In genomic region chr12:110667671-110668070, GRCh38 we compare ENCODE assay signal across 18 cellular contexts. TPM values are rescaled to one million over a fixed set of nuclear protein-coding genes. Genes with fewer than 3 reads are reported as not detected.
DNase-seq lines count a peak whose midpoint lies in the region; ATAC-seq and TF ChIP-seq lines count a peak whose summit lies in the region.
"Had no signal": no experiment of that assay in that cellular context is flagged by ENCODE, and none has a peak within 500 bp of the region (broad histone marks: within the 10 kb centered on the region; RNA-seq: fewer than 3 reads in every experiment).

No MANE protein-coding gene starts in this region.

- H3K27me3 Mint-ChIP-seq in activated naive CD4-positive, alpha-beta T cell treated with anti-CD3 and anti-CD28 coated beads, Interleukin-2, amount 10 ng/mL, durations not matched to agents 7 days and 5 days, result peaks cover 5% of the 10 kb centered on the region
- no peaks in the 10 kb centered on the region for H3K27me3 Mint-ChIP-seq in activated B cell treated with CpG ODN at 0.5 μM for 24 hours
- no peaks in the 10 kb centered on the region for H3K27me3 Mint-ChIP-seq in naive thymus-derived CD8-positive, alpha-beta T cell

- TF ChIP-seq POLR2A in GM18951 (IDR thresholded peaks at IDR 0.05; ENCODE audit: extremely low read depth, insufficient read depth, insufficient read length), result peak; percentile 24

- CTCF ChIA-PET in activated naive CD4-positive, alpha-beta T cell treated with anti-CD3 and anti-CD28 coated beads, Interleukin-2, amount 10 ng/mL, durations not matched to agents 7 days and 5 days (lab: Charles Lee), result interaction anchor here (1.3 to 1.4 kb wide), 2 partner anchors 11 to 22 kb away, joined by 3 to 4 read pairs; no protein-coding TSS in a partner anchor
- CTCF ChIA-PET in activated B cell treated with CpG ODN at 0.5 μM for 24 hours (lab: Charles Lee), result interaction anchor here (0.6 to 2.5 kb wide), 4 partner anchors 30 to 218 kb away, joined by 3 to 9 read pairs (median 5); partner anchors contain the start of gene ARPC3

- H3K27ac Mint-ChIP-seq in activated naive CD4-positive, alpha-beta T cell treated with anti-CD3 and anti-CD28 coated beads, Interleukin-2, amount 10 ng/mL, durations not matched to agents 7 days and 5 days, result peak overlapping the region; percentile 21
- peak overlapping the region; percentile 94 for H3K27ac Mint-ChIP-seq in activated B cell treated with CpG ODN at 0.5 μM for 24 hours
- H3K27ac Mint-ChIP-seq in naive thymus-derived CD8-positive, alpha-beta T cell, result peak overlapping the region in 1 of 10 donors; percentile 92

- DNase-seq in activated naive CD4-positive, alpha-beta T cell treated with anti-CD3 and anti-CD28 coated beads, Interleukin-2, amount 10 ng/mL, durations not matched to agents 7 days and 5 days, result no peak
- no peak for DNase-seq in activated naive CD4-positive, alpha-beta T cell (lab: John Stamatoyannopoulos, UW)
- DNase-seq in activated B cell treated with CpG ODN at 0.5 μM for 24 hours, result no peak
- DNase-seq in NCI-H82 treated with DMSO at 0.1 percent for 48 hours (lab: John Stamatoyannopoulos, UW; ENCODE audit: unreplicated experiment), result no peak
- DNase-seq in cerebellum (ENCODE audit: low spot score), result no peak
- DNase-seq in naive thymus-derived CD8-positive, alpha-beta T cell, result no peak
- no peak for DNase-seq in SW 1271 (lab: John Stamatoyannopoulos, UW)
- DNase-seq: DMS 273 treated with DMSO at 0.1 percent for 48 hours, H7, NCI-H1048, NCI-H1436 treated with DMSO at 0.1 percent for 48 hours, NCI-H2029 treated with DMSO at 0.1 percent for 48 hours, NCI-H2171 treated with DMSO at 0.1 percent for 48 hours, NCI-H446 treated with DMSO at 0.1 percent for 48 hours, PC-9, SJCRH30 had no signal

- intact Hi-C loops in activated B cell treated with CpG ODN at 0.5 μM for 24 hours (cut with micrococcal nuclease), result loop anchor here (2.0 kb wide), 1 partner anchor 47 kb away; no protein-coding TSS in a partner anchor

- in situ Hi-C loops in GM18951 (cut with MboI; ENCODE audit: low sequenced_read_pairs, unreplicated experiment), result no loop called here

- H3K4me1 Mint-ChIP-seq in activated naive CD4-positive, alpha-beta T cell treated with anti-CD3 and anti-CD28 coated beads, Interleukin-2, amount 10 ng/mL, durations not matched to agents 7 days and 5 days, result peaks cover 32% of the 10 kb centered on the region
- H3K4me1 Mint-ChIP-seq in activated B cell treated with CpG ODN at 0.5 μM for 24 hours, result peaks cover 94% of the 10 kb centered on the region
- H3K4me1 Mint-ChIP-seq in naive thymus-derived CD8-positive, alpha-beta T cell, result peaks cover 19 to 76% (median 24%) of the 10 kb centered on the region in 4 donors

- no peak for TF ChIP-seq CTCF in activated B cell treated with CpG ODN at 0.5 μM for 24 hours (IDR thresholded peaks at IDR 0.05)

- H3K4me3 Mint-ChIP-seq in activated naive CD4-positive, alpha-beta T cell treated with anti-CD3 and anti-CD28 coated beads, Interleukin-2, amount 10 ng/mL, durations not matched to agents 7 days and 5 days, result no peak overlapping the region
- peak overlapping the region; percentile 78 for H3K4me3 Mint-ChIP-seq in activated B cell treated with CpG ODN at 0.5 μM for 24 hours
- peak overlapping the region in 1 of 10 donors; percentile 11 for H3K4me3 Mint-ChIP-seq in naive thymus-derived CD8-positive, alpha-beta T cell

- POLR2A ChIA-PET in activated B cell treated with CpG ODN at 0.5 μM for 24 hours (lab: Charles Lee), result interaction anchor here (1.1 to 4.4 kb wide), 12 partner anchors 10 to 54 kb away, joined by 3 to 30 read pairs (median 7); partner anchors contain the start of genes HVCN1 and TCTN1
- POLR2A ChIA-PET in naive thymus-derived CD8-positive, alpha-beta T cell (lab: Charles Lee), result no interaction called here

- no peak for ATAC-seq in activated B cell treated with CpG ODN at 0.5 μM for 24 hours (ENCODE audit: low read depth)
- no peak for ATAC-seq in naive thymus-derived CD8-positive, alpha-beta T cell

- H3K9me3 Mint-ChIP-seq in activated naive CD4-positive, alpha-beta T cell treated with anti-CD3 and anti-CD28 coated beads, Interleukin-2, amount 10 ng/mL, durations not matched to agents 7 days and 5 days, result peaks cover 25% of the 10 kb centered on the region
- H3K9me3 Mint-ChIP-seq in activated B cell treated with CpG ODN at 0.5 μM for 24 hours, result peaks cover 3% of the 10 kb centered on the region
- peaks cover 0 to 31% (median 8%) of the 10 kb centered on the region in 9 donors for H3K9me3 Mint-ChIP-seq in naive thymus-derived CD8-positive, alpha-beta T cell

- H3K36me3 Mint-ChIP-seq in activated naive CD4-positive, alpha-beta T cell treated with anti-CD3 and anti-CD28 coated beads, Interleukin-2, amount 10 ng/mL, durations not matched to agents 7 days and 5 days, result peaks cover 62% of the 10 kb centered on the region
- peaks cover 73% of the 10 kb centered on the region for H3K36me3 Mint-ChIP-seq in activated B cell treated with CpG ODN at 0.5 μM for 24 hours (ENCODE audit: low read depth)
- H3K36me3 Mint-ChIP-seq in naive thymus-derived CD8-positive, alpha-beta T cell, result peaks cover 17 to 25% (median 18%) of the 10 kb centered on the region in 3 donors

RNA-seq across cellular contexts. Expression of gene HVCN1, which starts 21.2 kb away (rescaled TPM):
- total RNA-seq in activated B cell treated with CpG ODN at 0.5 μM for 24 hours (80.7 and 83.9 TPM in 2 replicates), cerebellum (4.1 TPM)
- 10 to 100 TPM; 21.0 to 21.2 TPM for total RNA-seq in naive thymus-derived CD8-positive, alpha-beta T cell
- 10 to 100 TPM; 17.3 to 24.5 (median 20.1) TPM for polyA plus RNA-seq in naive thymus-derived CD8-positive, alpha-beta T cell
- total RNA-seq: MCF 10A had no signal

RNA-seq across cellular contexts. Expression of gene TCTN1, which starts 53.7 kb away (rescaled TPM):
- total RNA-seq in activated B cell treated with CpG ODN at 0.5 μM for 24 hours, result 22.4 and 29.5 TPM in 2 replicates
- 49.5 TPM for total RNA-seq in cerebellum
- 10 to 100 TPM; 13.4 to 16.2 TPM for total RNA-seq in naive thymus-derived CD8-positive, alpha-beta T cell
- 10 to 100 TPM in 2 of 3 donors, 1 to 10 TPM in 1; 8.7 to 16.4 (median 13.6) TPM for polyA plus RNA-seq in naive thymus-derived CD8-positive, alpha-beta T cell
